Comparison of ENCODE assay signal across 16 cellular contexts in the genomic region with DNA sequence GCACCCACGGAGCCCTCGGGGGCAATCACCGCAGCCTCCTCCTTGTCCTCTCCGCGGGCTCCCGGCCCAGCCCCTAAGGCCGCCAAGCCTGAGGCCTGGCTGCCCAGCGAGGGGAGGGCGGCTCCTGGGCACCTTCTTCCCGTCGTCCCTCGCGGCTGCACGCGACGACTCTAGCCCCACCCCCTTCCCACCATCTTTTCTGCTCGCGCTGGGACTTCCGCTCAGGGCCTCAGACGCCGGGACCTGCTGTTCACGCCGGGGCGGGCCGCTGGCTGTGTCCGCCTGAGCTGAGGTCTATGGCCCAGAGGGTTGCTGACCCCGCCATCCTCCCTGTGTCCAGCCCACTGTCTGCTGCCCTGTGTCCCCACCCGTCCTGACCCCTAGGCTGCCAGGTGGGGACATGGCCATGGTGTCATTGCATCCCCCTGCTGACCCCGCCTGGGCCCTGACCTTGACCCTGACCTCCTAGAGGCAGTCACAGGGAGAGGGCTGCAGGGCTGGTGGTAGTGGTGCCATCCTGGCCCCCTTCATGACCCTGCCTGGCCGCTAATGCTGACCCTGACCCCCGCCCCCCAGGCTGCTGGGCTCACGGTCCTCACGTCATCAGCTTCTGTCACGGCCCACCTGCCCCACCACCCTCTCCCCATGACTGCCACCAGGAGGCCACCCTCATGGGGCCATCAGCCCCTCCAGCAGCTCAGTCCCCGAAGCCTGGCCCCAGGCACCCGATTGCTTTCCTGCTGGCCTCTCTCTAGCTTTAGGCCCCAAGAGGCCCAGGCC.
"Had no signal": no experiment of that assay in that cellular context is flagged by ENCODE, and none has a peak within 500 bp of the region (broad histone marks: within the 10 kb centered on the region; RNA-seq: fewer than 3 reads in every experiment).

No MANE protein-coding gene starts in this region.

- ATAC-seq: activated CD8-positive, alpha-beta T cell treated with anti-CD3 and anti-CD28 coated beads for 36 hours; activated T-helper 17 cell treated with anti-CD3 and anti-CD28 coated beads, Interleukin-2, amount 50 U/mL, for 72 hours; gastrocnemius medialis; heart left ventricle; SK-N-SH treated with all-trans-retinoic acid at 6 μM for 48 hours had no signal

- H3K4me3 ChIP-seq: ascending aorta, coronary artery, gastrocnemius medialis, heart left ventricle had no signal

- H3K4me1 ChIP-seq: ascending aorta, gastrocnemius medialis, heart left ventricle had no signal

- H3K27me3 Mint-ChIP-seq: activated CD4-positive, alpha-beta T cell treated with anti-CD3 and anti-CD28 coated beads, Interleukin-2, amount 10 ng/mL, durations not matched to agents 24 days and 14 days; activated CD8-positive, alpha-beta T cell treated with anti-CD3 and anti-CD28 coated beads for 36 hours; activated T-helper 17 cell treated with anti-CD3 and anti-CD28 coated beads, Interleukin-2, amount 50 U/mL, for 72 hours had no signal

- DNase-seq: activated CD4-positive, alpha-beta T cell treated with anti-CD3 and anti-CD28 coated beads, Interleukin-2, amount 10 ng/mL, durations not matched to agents 24 days and 14 days; activated CD4-positive, CD25-positive, alpha-beta regulatory T cell; activated CD8-positive, alpha-beta T cell treated with anti-CD3 and anti-CD28 coated beads for 36 hours; activated naive CD4-positive, alpha-beta T cell treated with anti-CD3 and anti-CD28 coated beads for 36 hours; activated T-cell treated with anti-CD3 and anti-CD28 coated beads, Interleukin-2, amount 50 U/mL, for 1 hour; gastrocnemius medialis; heart left ventricle; kidney glomerular epithelial cell; nucleus accumbens; T-helper 1 cell; T-helper 9 cell had no signal

- H3K9me3 Mint-ChIP-seq: activated CD4-positive, alpha-beta T cell treated with anti-CD3 and anti-CD28 coated beads, Interleukin-2, amount 10 ng/mL, durations not matched to agents 24 days and 14 days; activated CD8-positive, alpha-beta T cell treated with anti-CD3 and anti-CD28 coated beads for 36 hours; activated naive CD4-positive, alpha-beta T cell treated with anti-CD3 and anti-CD28 coated beads for 36 hours; activated T-helper 17 cell treated with anti-CD3 and anti-CD28 coated beads, Interleukin-2, amount 50 U/mL, for 72 hours had no signal

- H3K36me3 ChIP-seq: ascending aorta, gastrocnemius medialis, heart left ventricle had no signal

- H3K4me3 Mint-ChIP-seq: activated CD4-positive, alpha-beta T cell treated with anti-CD3 and anti-CD28 coated beads, Interleukin-2, amount 10 ng/mL, durations not matched to agents 24 days and 14 days; activated CD8-positive, alpha-beta T cell treated with anti-CD3 and anti-CD28 coated beads for 36 hours; activated naive CD4-positive, alpha-beta T cell treated with anti-CD3 and anti-CD28 coated beads for 36 hours; activated T-helper 17 cell treated with anti-CD3 and anti-CD28 coated beads, Interleukin-2, amount 50 U/mL, for 72 hours; nephron had no signal

- H3K27ac Mint-ChIP-seq: activated CD4-positive, alpha-beta T cell treated with anti-CD3 and anti-CD28 coated beads, Interleukin-2, amount 10 ng/mL, durations not matched to agents 24 days and 14 days; activated CD8-positive, alpha-beta T cell treated with anti-CD3 and anti-CD28 coated beads for 36 hours; activated naive CD4-positive, alpha-beta T cell treated with anti-CD3 and anti-CD28 coated beads for 36 hours; activated T-helper 17 cell treated with anti-CD3 and anti-CD28 coated beads, Interleukin-2, amount 50 U/mL, for 72 hours; nephron had no signal

- H3K27me3 ChIP-seq: ascending aorta, gastrocnemius medialis, heart left ventricle had no signal

- H3K4me1 Mint-ChIP-seq: activated CD4-positive, alpha-beta T cell treated with anti-CD3 and anti-CD28 coated beads, Interleukin-2, amount 10 ng/mL, durations not matched to agents 24 days and 14 days; activated T-helper 17 cell treated with anti-CD3 and anti-CD28 coated beads, Interleukin-2, amount 50 U/mL, for 72 hours had no signal

- H3K9me3 ChIP-seq: ascending aorta, gastrocnemius medialis had no signal

- H3K27ac ChIP-seq: ascending aorta, coronary artery, gastrocnemius medialis, heart left ventricle had no signal
